In the genomic region with DNA sequence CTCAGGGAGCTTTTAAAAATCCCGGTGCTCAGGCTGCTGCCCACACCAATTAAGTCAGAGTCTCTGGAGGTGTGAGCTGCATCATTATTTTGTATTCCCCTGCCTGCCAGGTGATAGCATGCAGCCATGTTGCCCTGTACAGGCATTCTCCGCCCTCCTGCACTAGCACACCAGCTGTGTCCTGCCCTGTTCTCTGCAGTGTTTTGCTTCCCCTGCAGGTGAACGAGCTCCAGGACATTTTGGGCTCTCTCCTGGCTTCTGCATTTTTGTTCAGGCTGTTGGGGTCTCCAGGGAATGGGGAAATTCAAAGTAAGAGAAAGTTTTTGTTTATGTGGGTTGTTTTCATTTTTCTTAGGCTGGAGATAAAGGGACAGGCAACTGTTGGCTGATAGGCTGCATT, we compare ENCODE assay signal across 17 cellular contexts.
"Had no signal": no experiment of that assay in that cellular context is flagged by ENCODE, and none has a peak within 500 bp of the region (broad histone marks: within the 10 kb centered on the region; RNA-seq: fewer than 3 reads in every experiment).

No MANE protein-coding gene starts in this region.

- H3K27me3 ChIP-seq: body of pancreas, foreskin keratinocyte, pancreas had no signal

- DNase-seq: activated CD4-positive, alpha-beta memory T cell treated with anti-CD3 and anti-CD28 coated beads, Interleukin-2, amount 10 ng/mL, durations not matched to agents 7 days and 5 days; activated CD4-positive, alpha-beta T cell treated with anti-CD3 and anti-CD28 coated beads for 1 hour; activated T-cell treated with anti-CD3 and anti-CD28 coated beads, Interleukin-2, amount 50 U/mL, for 24 hours; amniotic stem cell; body of pancreas; central memory CD4-positive, alpha-beta T cell; effector CD4-positive, alpha-beta T cell; foreskin keratinocyte; glutamatergic neuron; hypothalamus; left cardiac atrium; mammary epithelial cell; naive B cell; pancreas; T-cell; T-helper 9 cell had no signal

- H3K4me3 ChIP-seq: body of pancreas, coronary artery, pancreas had no signal

- H3K36me3 ChIP-seq: pancreas had no signal

- H3K27ac ChIP-seq: body of pancreas, coronary artery, foreskin keratinocyte, pancreas had no signal
